In genomic region chr6:131014080-131014776, GRCh38 we compare ENCODE assay signal across 17 cellular contexts. TPM values are rescaled to one million over a fixed set of nuclear protein-coding genes. Genes with fewer than 3 reads are reported as not detected.
DNase-seq lines count a peak whose midpoint lies in the region; ATAC-seq and TF ChIP-seq lines count a peak whose summit lies in the region.
"Had no signal": no experiment of that assay in that cellular context is flagged by ENCODE, and none has a peak within 500 bp of the region (broad histone marks: within the 10 kb centered on the region; RNA-seq: fewer than 3 reads in every experiment).

No MANE protein-coding gene starts in this region.

- in situ Hi-C loops in GM13976 (cut with MboI; ENCODE audit: low sequenced_read_pairs, unreplicated experiment) = no loop called here

- H3K27me3 Mint-ChIP-seq in T-helper 17 cell = no peaks in the 10 kb centered on the region

- H3K4me3 ChIP-seq in thoracic aorta = peak overlapping the region; percentile 4
- H3K4me3 ChIP-seq: HAP-1, K562 had no signal

- H3K4me1 Mint-ChIP-seq in T-helper 17 cell = peaks cover 3% of the 10 kb centered on the region

- no peaks in the 10 kb centered on the region for H3K9me3 ChIP-seq in T-helper 17 cell (ENCODE audit: control insufficient read depth, low read length, poor library complexity, severe bottlenecking)
- no peaks in the 10 kb centered on the region for H3K9me3 ChIP-seq in thoracic aorta
- H3K9me3 ChIP-seq: BE2C, HAP-1 had no signal

- peak overlapping the region; percentile 34 for H3K27ac Mint-ChIP-seq in T-helper 17 cell

- H3K27ac ChIP-seq in thoracic aorta = peak overlapping the region; percentile 39 to 49

- no peak overlapping the region for H3K4me3 Mint-ChIP-seq in T-helper 17 cell

- no peak for TF ChIP-seq CTCF in thoracic aorta (IDR thresholded peaks at IDR 0.05)
- TF ChIP-seq CTCF in GM13976 (IDR thresholded peaks at IDR 0.05; ENCODE audit: borderline replicate concordance, control extremely low read depth, extremely low read depth, insufficient read depth, missing control alignments) = no peak

- H3K4me1 ChIP-seq in thoracic aorta (ENCODE audit: control insufficient read depth in 1 of 2, low read depth in 2 of 2) = peaks cover 16 to 50% of the 10 kb centered on the region in 2 donors
- H3K4me1 ChIP-seq: BE2C had no signal

- H3K36me3 Mint-ChIP-seq in T-helper 17 cell (ENCODE audit: low read depth) = peaks cover 2% of the 10 kb centered on the region

- H3K27me3 ChIP-seq in thoracic aorta (replicated peaks; ENCODE audit: insufficient read depth) = no peaks in the 10 kb centered on the region
- H3K27me3 ChIP-seq: BE2C, brain microvascular endothelial cell had no signal

- DNase-seq in T-helper 17 cell = no peak
- peak; percentile 41 for DNase-seq in fibroblast of gingiva (ENCODE audit: low read depth)
- peak; percentile 61 for DNase-seq in midbrain (lab: John Stamatoyannopoulos, UW)
- no peak for DNase-seq in thoracic aorta (ENCODE audit: low spot score)
- no peak for DNase-seq in HK-2 (ENCODE audit: unreplicated experiment)
- DNase-seq in NCI-H1694 treated with DMSO at 0.1 percent for 48 hours (lab: John Stamatoyannopoulos, UW) = no peak
- DNase-seq in GM13976 (ENCODE audit: low spot score) = no peak
- DNase-seq in stimulated activated CD4-positive, alpha-beta T cell treated with anti-CD3 and anti-CD28 coated beads, Interleukin-4, amount 100 ng/mL, for 24 hours = no peak
- DNase-seq: activated CD8-positive, alpha-beta memory T cell treated with anti-CD3 and anti-CD28 coated beads for 24 hours; activated gamma-delta T cell treated with Interleukin-2 at 50 U/mL for 16 hours; BE2C; DMS79; NCI-H1105 treated with DMSO at 0.1 percent for 48 hours; small intestine had no signal

- H3K36me3 ChIP-seq in thoracic aorta = no peaks in the 10 kb centered on the region
- H3K36me3 ChIP-seq: BE2C, brain microvascular endothelial cell, HAP-1 had no signal

- no peak for ATAC-seq in T-helper 17 cell
- no peak for ATAC-seq in thoracic aorta (ENCODE audit: insufficient number of reproducible peaks, low FRiP score, low read depth)
- ATAC-seq: K562 had no signal

RNA-seq across cellular contexts. Expression of gene EPB41L2, which starts 48.8 kb away (rescaled TPM):
- total RNA-seq in T-helper 17 cell = 10 to 100 TPM; 14.0 to 20.5 TPM
- total RNA-seq in thoracic aorta = 100 to 1,000 TPM in 1 of 2 donors, 10 to 100 TPM in 1; 99.6 to 110 TPM

Comparison
In these comparisons a context has a peak if more than half of its experiments do, and no peak if none do; other contexts are left out.
1. DNase-seq: peak in fibroblast of gingiva (single experiment) and midbrain (single experiment); none in T-helper 17 cell (0 of 3), thoracic aorta (single experiment), HK-2 (single experiment), NCI-H1694 treated with DMSO at 0.1 percent for 48 hours (single experiment), GM13976 (single experiment) and stimulated activated CD4-positive, alpha-beta T cell treated with anti-CD3 and anti-CD28 coated beads, Interleukin-4, amount 100 ng/mL, for 24 hours (single experiment).
2. RNA of gene EPB41L2, which starts 48.8 kb away (total RNA-seq): 99.6 to 110 TPM in thoracic aorta; 14.0 to 20.5 TPM in T-helper 17 cell; every median in the first group is over 4 times any median in the second.